Comparison of ENCODE assay signal across 15 cellular contexts in genomic region chr1:234861761-234862160, GRCh38.
DNase-seq lines count a peak whose midpoint lies in the region; ATAC-seq and TF ChIP-seq lines count a peak whose summit lies in the region.
"Had no signal": no experiment of that assay in that cellular context is flagged by ENCODE, and none has a peak within 500 bp of the region (broad histone marks: within the 10 kb centered on the region; RNA-seq: fewer than 3 reads in every experiment).

No MANE protein-coding gene starts in this region.

- no peaks in the 10 kb centered on the region for H3K27me3 ChIP-seq in left ventricle myocardium inferior (ENCODE audit: low read depth)
- no peaks in the 10 kb centered on the region for H3K27me3 ChIP-seq in mucosa of rectum (ENCODE audit: control insufficient read depth in 2 of 2, insufficient read depth in 2 of 2, low read length in 2 of 2)

- ATAC-seq in HG03469 (IDR thresholded peaks at IDR 0.05; ENCODE audit: unreplicated experiment) = no peak
- ATAC-seq in GM18511 (IDR thresholded peaks at IDR 0.05; ENCODE audit: unreplicated experiment) = no peak

- H3K4me3 ChIP-seq in left ventricle myocardium inferior (no peak overlapping the region), mucosa of rectum (ENCODE audit: low read length in 2 of 2) (no peak overlapping the region)

- peaks cover 10% of the 10 kb centered on the region for H3K9me3 ChIP-seq in left ventricle myocardium inferior (replicated peaks)
- H3K9me3 ChIP-seq in mucosa of rectum (ENCODE audit: control insufficient read depth in 2 of 2, low read length in 2 of 2) = no peaks in the 10 kb centered on the region

- H3K27ac ChIP-seq in left ventricle myocardium inferior (replicated peaks) = peak overlapping the region; percentile 88
- peak overlapping the region; percentile 77 for H3K27ac ChIP-seq in VCaP
- H3K27ac ChIP-seq in mucosa of rectum (ENCODE audit: low read depth in 2 of 2, low read length in 2 of 2) = peak overlapping the region; percentile 77 to 79
- H3K27ac ChIP-seq: KMS-11 had no signal

- DNase-seq in left ventricle myocardium inferior (no peak), cardiac septum (ENCODE audit: low spot score) (no peak), NCI-H2107 treated with DMSO at 0.1 percent for 48 hours (lab: John Stamatoyannopoulos, UW; ENCODE audit: unreplicated experiment) (no peak), Kasumi-1 (lab: John Stamatoyannopoulos, UW) (no peak)
- DNase-seq: C1 segment of cervical spinal cord, COR-L47, HFFc6, NCI-H1417 treated with DMSO at 0.1 percent for 48 hours, NCI-H2081 treated with DMSO at 0.1 percent for 48 hours, NCI-H2227 treated with DMSO at 0.1 percent for 48 hours had no signal

- H3K9ac ChIP-seq in mucosa of rectum (ENCODE audit: low read depth in 1 of 2, low read length in 2 of 2) = no peak overlapping the region
- H3K9ac ChIP-seq: KMS-11 had no signal

- intact Hi-C loops in left ventricle myocardium inferior (cut with micrococcal nuclease) (no loop called here), cardiac septum (cut with DNase I) (loop anchor here (5.0 kb wide), 1 partner anchor 221 kb away; no protein-coding TSS in a partner anchor)

- TF ChIP-seq CTCF in left ventricle myocardium inferior (IDR thresholded peaks at IDR 0.05; ENCODE audit: borderline replicate concordance) (no peak), VCaP (conservative IDR thresholded peaks at IDR 0.05) (no peak)

- no peaks in the 10 kb centered on the region for H3K36me3 ChIP-seq in left ventricle myocardium inferior
- H3K36me3 ChIP-seq in mucosa of rectum (ENCODE audit: control insufficient read depth in 2 of 2, insufficient read depth in 2 of 2, low read length in 2 of 2) = no peaks in the 10 kb centered on the region

- H3K4me1 ChIP-seq in left ventricle myocardium inferior (peaks cover 40% of the 10 kb centered on the region), mucosa of rectum (ENCODE audit: control insufficient read depth in 2 of 2, insufficient read depth in 2 of 2, low read length in 2 of 2) (peaks cover 26 to 29% of the 10 kb centered on the region in 2 donors)
